ENCODE assay signal across 38 cellular contexts in the genomic region with DNA sequence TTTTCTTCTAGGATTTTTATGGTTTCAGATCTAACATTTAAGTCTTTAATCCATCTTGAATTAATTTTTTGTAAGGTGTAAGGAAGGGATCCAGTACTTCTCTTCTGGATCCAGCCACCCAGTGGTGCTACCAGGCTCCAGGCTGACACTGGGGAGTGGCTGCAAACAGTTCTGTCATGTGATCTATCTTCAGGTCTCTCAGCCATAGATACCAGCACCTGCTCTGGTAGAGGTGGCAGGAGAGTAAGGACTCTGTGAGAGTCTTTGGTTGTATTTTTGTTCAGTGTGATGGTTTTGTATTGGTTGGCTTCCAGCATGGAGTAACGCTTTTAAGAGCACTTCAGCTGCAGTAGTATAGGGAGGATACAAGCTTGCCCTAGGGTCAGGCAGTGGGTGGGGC.
"Had no signal": no experiment of that assay in that cellular context is flagged by ENCODE, and none has a peak within 500 bp of the region (broad histone marks: within the 10 kb centered on the region; RNA-seq: fewer than 3 reads in every experiment).

No MANE protein-coding gene starts in this region.

- H3K9me3 Mint-ChIP-seq: activated CD4-positive, alpha-beta T cell treated with anti-CD3 and anti-CD28 coated beads, Interleukin-2, amount 10 ng/mL, durations not matched to agents 24 days and 14 days had no signal

- H3K9me3 ChIP-seq: adrenal gland, body of pancreas had no signal

- H3K27me3 Mint-ChIP-seq: activated B cell treated with CpG ODN at 0.5 μM for 24 hours; activated CD4-positive, alpha-beta memory T cell treated with anti-CD3 and anti-CD28 coated beads for 36 hours; activated CD4-positive, alpha-beta T cell treated with anti-CD3 and anti-CD28 coated beads, Interleukin-2, amount 10 ng/mL, durations not matched to agents 24 days and 14 days; activated CD8-positive, alpha-beta memory T cell treated with anti-CD3 and anti-CD28 coated beads, Interleukin-2, amount 10 ng/mL, durations not matched to agents 7 days and 5 days; activated CD8-positive, alpha-beta T cell treated with anti-CD3 and anti-CD28 coated beads for 36 hours; activated naive CD8-positive, alpha-beta T cell treated with anti-CD3 and anti-CD28 coated beads for 36 hours; activated T-helper 17 cell treated with anti-CD3 and anti-CD28 coated beads, Interleukin-2, amount 50 U/mL, for 72 hours had no signal

- H3K4me1 Mint-ChIP-seq: activated B cell treated with CpG ODN at 0.5 μM for 24 hours; activated CD4-positive, alpha-beta T cell treated with anti-CD3 and anti-CD28 coated beads, Interleukin-2, amount 10 ng/mL, durations not matched to agents 24 days and 14 days; activated CD8-positive, alpha-beta memory T cell treated with anti-CD3 and anti-CD28 coated beads, Interleukin-2, amount 10 ng/mL, durations not matched to agents 7 days and 5 days; activated naive CD8-positive, alpha-beta T cell treated with anti-CD3 and anti-CD28 coated beads for 36 hours; activated T-helper 17 cell treated with anti-CD3 and anti-CD28 coated beads, Interleukin-2, amount 50 U/mL, for 72 hours had no signal

- H3K36me3 ChIP-seq: adrenal gland, brain microvascular endothelial cell, breast epithelium had no signal

- H3K27me3 ChIP-seq: adrenal gland, body of pancreas, brain microvascular endothelial cell, breast epithelium had no signal

- DNase-seq: activated B cell treated with CpG ODN at 0.5 μM for 24 hours; activated CD4-positive, alpha-beta memory T cell treated with anti-CD3 and anti-CD28 coated beads for 36 hours; activated CD4-positive, alpha-beta T cell treated with anti-CD3 and anti-CD28 coated beads for 4 hours; activated CD4-positive, alpha-beta T cell treated with anti-CD3 and anti-CD28 coated beads, Interleukin-2, amount 10 ng/mL, durations not matched to agents 24 days and 14 days; activated CD4-positive, alpha-beta T cell treated with anti-CD3 and anti-CD28 coated beads, Interleukin-2, amount 50 U/mL, for 1 hour; activated CD4-positive, alpha-beta T cell treated with anti-CD3 and anti-CD28 coated beads, Interleukin-2, amount 50 U/mL, for 4 hours; activated CD4-positive, CD25-positive, alpha-beta regulatory T cell treated with anti-CD3 and anti-CD28 coated beads, Interleukin-2, amount 50 U/mL, for 72 hours; activated CD8-positive, alpha-beta memory T cell treated with anti-CD3 and anti-CD28 coated beads for 24 hours; activated CD8-positive, alpha-beta memory T cell treated with anti-CD3 and anti-CD28 coated beads, Interleukin-2, amount 10 ng/mL, durations not matched to agents 7 days and 5 days; activated CD8-positive, alpha-beta memory T cell treated with anti-CD3 and anti-CD28 coated beads, Interleukin-2, amount 50 U/mL, for 48 hours; activated CD8-positive, alpha-beta T cell treated with anti-CD3 and anti-CD28 coated beads for 36 hours; activated effector memory CD4-positive, alpha-beta T cell treated with anti-CD3 and anti-CD28 coated beads, Interleukin-2, amount 50 U/mL, for 16 hours; activated gamma-delta T cell treated with Interleukin-2 at 50 U/mL for 16 hours; activated naive CD4-positive, alpha-beta T cell; activated naive CD4-positive, alpha-beta T cell treated with anti-CD3 and anti-CD28 coated beads for 36 hours; activated naive CD4-positive, alpha-beta T cell treated with anti-CD3 and anti-CD28 coated beads, Interleukin-2, amount 50 U/mL, for 16 hours; activated naive CD8-positive, alpha-beta T cell treated with anti-CD3 and anti-CD28 coated beads for 36 hours; activated T-cell treated with anti-CD3 and anti-CD28 coated beads, Interleukin-2, amount 50 U/mL, for 1 hour; activated T-cell treated with anti-CD3 and anti-CD28 coated beads, Interleukin-2, amount 50 U/mL, for 4 hours; activated T-cell treated with anti-CD3 and anti-CD28 coated beads, Interleukin-2, amount 50 U/mL, for 72 hours; adrenal gland; amniotic stem cell; aorta; body of pancreas; brain microvascular endothelial cell; central memory CD4-positive, alpha-beta T cell; T-helper 1 cell; T-helper 2 cell; T-helper 9 cell had no signal

- FAIRE-seq: astrocyte, TTC549 had no signal

- H3K4me3 ChIP-seq: adrenal gland, body of pancreas, breast epithelium had no signal

- ATAC-seq: activated CD8-positive, alpha-beta memory T cell treated with anti-CD3 and anti-CD28 coated beads, Interleukin-2, amount 10 ng/mL, durations not matched to agents 7 days and 5 days; activated CD8-positive, alpha-beta T cell treated with anti-CD3 and anti-CD28 coated beads for 36 hours; activated naive CD4-positive, alpha-beta T cell treated with anti-CD3 and anti-CD28 coated beads, Interleukin-2, amount 50 U/mL, for 72 hours; activated T-cell treated with anti-CD3 and anti-CD28 coated beads, Interleukin-2, amount 50 U/mL, for 4 hours; activated T-cell treated with anti-CD3 and anti-CD28 coated beads, Interleukin-2, amount 50 U/mL, for 72 hours; activated T-helper 17 cell treated with anti-CD3 and anti-CD28 coated beads, Interleukin-2, amount 50 U/mL, for 72 hours; body of pancreas had no signal

- H3K4me1 ChIP-seq: adrenal gland, body of pancreas, breast epithelium had no signal

- H3K27ac Mint-ChIP-seq: activated B cell treated with CpG ODN at 0.5 μM for 24 hours; activated CD4-positive, alpha-beta memory T cell treated with anti-CD3 and anti-CD28 coated beads for 36 hours; activated CD4-positive, alpha-beta T cell treated with anti-CD3 and anti-CD28 coated beads, Interleukin-2, amount 10 ng/mL, durations not matched to agents 24 days and 14 days; activated CD8-positive, alpha-beta memory T cell treated with anti-CD3 and anti-CD28 coated beads, Interleukin-2, amount 10 ng/mL, durations not matched to agents 7 days and 5 days; activated CD8-positive, alpha-beta T cell treated with anti-CD3 and anti-CD28 coated beads for 36 hours; activated naive CD4-positive, alpha-beta T cell treated with anti-CD3 and anti-CD28 coated beads for 36 hours; activated naive CD4-positive, alpha-beta T cell treated with anti-CD3 and anti-CD28 coated beads, Interleukin-2, amount 50 U/mL, for 72 hours; activated naive CD8-positive, alpha-beta T cell treated with anti-CD3 and anti-CD28 coated beads for 36 hours; activated T-cell treated with anti-CD3 and anti-CD28 coated beads, Interleukin-2, amount 50 U/mL, for 72 hours; activated T-helper 1 cell treated with anti-CD3 and anti-CD28 coated beads, Interleukin-12 subunit alpha, Interleukin-12 subunit beta, Interleukin-2, Interleukin-4 antibody, amounts not matched to agents 30 ng/mL and 10 ng/mL and 1 ng/mL, durations not matched to agents 14 hours and 24 hours and 36 hours; activated T-helper 17 cell treated with anti-CD3 and anti-CD28 coated beads, Interleukin-2, amount 50 U/mL, for 72 hours; T-helper 1 cell treated with Interleukin-12 subunit alpha and Interleukin-12 subunit beta and Interleukin-4 antibody, amounts not matched to agents 30 μg/mL and 1 μg/mL, for 36 hours; T-helper 2 cell treated with Interferon-gamma antibody and Interleukin-4, amounts not matched to agents 5 μg/mL and 100 μg/mL, for 36 hours had no signal

- H3K36me3 Mint-ChIP-seq: activated CD4-positive, alpha-beta memory T cell treated with anti-CD3 and anti-CD28 coated beads for 36 hours; activated CD8-positive, alpha-beta memory T cell treated with anti-CD3 and anti-CD28 coated beads, Interleukin-2, amount 10 ng/mL, durations not matched to agents 7 days and 5 days; activated naive CD4-positive, alpha-beta T cell treated with anti-CD3 and anti-CD28 coated beads, Interleukin-2, amount 50 U/mL, for 72 hours; activated naive CD8-positive, alpha-beta T cell treated with anti-CD3 and anti-CD28 coated beads for 36 hours had no signal

- H3K4me3 Mint-ChIP-seq: activated B cell treated with CpG ODN at 0.5 μM for 24 hours; activated CD4-positive, alpha-beta memory T cell treated with anti-CD3 and anti-CD28 coated beads for 36 hours; activated CD4-positive, alpha-beta T cell treated with anti-CD3 and anti-CD28 coated beads, Interleukin-2, amount 10 ng/mL, durations not matched to agents 24 days and 14 days; activated CD8-positive, alpha-beta memory T cell treated with anti-CD3 and anti-CD28 coated beads, Interleukin-2, amount 10 ng/mL, durations not matched to agents 7 days and 5 days; activated CD8-positive, alpha-beta T cell treated with anti-CD3 and anti-CD28 coated beads for 36 hours; activated naive CD4-positive, alpha-beta T cell treated with anti-CD3 and anti-CD28 coated beads for 36 hours; activated naive CD8-positive, alpha-beta T cell treated with anti-CD3 and anti-CD28 coated beads for 36 hours; activated T-cell treated with anti-CD3 and anti-CD28 coated beads, Interleukin-2, amount 50 U/mL, for 4 hours; activated T-cell treated with anti-CD3 and anti-CD28 coated beads, Interleukin-2, amount 50 U/mL, for 72 hours; activated T-helper 1 cell treated with anti-CD3 and anti-CD28 coated beads, Interleukin-12 subunit alpha, Interleukin-12 subunit beta, Interleukin-2, Interleukin-4 antibody, amounts not matched to agents 30 ng/mL and 10 ng/mL and 1 ng/mL, durations not matched to agents 14 hours and 24 hours and 36 hours; activated T-helper 17 cell treated with anti-CD3 and anti-CD28 coated beads, Interleukin-2, amount 50 U/mL, for 72 hours; T-helper 1 cell treated with Interleukin-12 subunit alpha and Interleukin-12 subunit beta and Interleukin-4 antibody, amounts not matched to agents 30 μg/mL and 1 μg/mL, for 36 hours; T-helper 2 cell treated with Interferon-gamma antibody and Interleukin-4, amounts not matched to agents 5 μg/mL and 100 μg/mL, for 36 hours had no signal

- H3K27ac ChIP-seq: adrenal gland, body of pancreas, brain microvascular endothelial cell, breast epithelium, VCaP had no signal
